8 cellular contexts compared by ENCODE assay signal in the genomic region with DNA sequence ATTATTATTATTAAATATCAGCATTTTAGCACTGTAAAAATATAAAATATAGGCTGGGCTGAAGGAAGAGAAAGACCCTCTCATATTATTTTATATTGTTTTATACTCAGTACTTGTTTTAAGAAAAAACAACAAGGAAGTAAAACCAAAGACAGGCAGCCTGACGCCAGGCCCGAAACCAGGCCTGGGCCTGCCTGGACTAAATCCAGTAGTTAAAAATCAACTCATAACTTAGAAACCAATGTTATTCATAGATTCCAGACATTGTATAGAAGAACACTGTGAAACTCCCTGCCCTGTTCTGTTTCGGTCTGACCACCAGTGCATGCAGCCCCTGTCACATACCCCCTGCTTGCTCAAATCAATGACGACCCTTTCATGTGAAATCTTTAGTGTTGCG.
DNase-seq lines count a peak whose midpoint lies in the region; ATAC-seq and TF ChIP-seq lines count a peak whose summit lies in the region.
"Not testable (repeated sequence)": the region's sequence is repeated elsewhere in the genome, so short reads cannot be mapped to it uniquely, and the experiment has no call there.

No MANE protein-coding gene starts in this region.

- not testable (repeated sequence) for H2BK15ac ChIP-seq in mesenchymal stem cell (ENCODE audit: low read depth, poor library complexity, severe bottlenecking)

- not testable (repeated sequence) for H3K9me3 Mint-ChIP-seq in nephron progenitor cell

- H3K4me3 Mint-ChIP-seq in nephron progenitor cell: not testable (repeated sequence)

- WGBS in ectodermal cell, 2 experiments: 73 to 74% methylated on average over 2 to 4 of the region's 5 CpGs
- WGBS in mesenchymal stem cell: 86% methylated on average over 4 of the region's 5 CpGs
- WGBS in trophoblast cell (ENCODE audit: extremely low coverage, insufficient coverage, insufficient read length): no CpG with 5 or more reads among the region's 5 CpGs

- H4K8ac ChIP-seq in mesenchymal stem cell (ENCODE audit: low read length): not testable (repeated sequence)
- peak overlapping the region; percentile 41 for H4K8ac ChIP-seq in trophoblast cell (ENCODE audit: low read depth, low read length)

- H3K4me1 ChIP-seq in ectodermal cell (ENCODE audit: control insufficient read depth, insufficient read depth, low read length): peaks cover 11% of the 10 kb centered on the region
- peaks cover 12% of the 10 kb centered on the region for H3K4me1 ChIP-seq in foreskin keratinocyte
- not testable (repeated sequence) for H3K4me1 ChIP-seq in mesenchymal stem cell (ENCODE audit: control insufficient read depth, insufficient read depth, low read depth, low read length); trophoblast cell (ENCODE audit: control insufficient read depth in 1 of 2, insufficient read depth in 2 of 2, low read length in 2 of 2)

- H3K79me1 ChIP-seq in mesenchymal stem cell (replicated peaks; ENCODE audit: low read length, poor library complexity, severe bottlenecking): not testable (repeated sequence)
- peaks cover 13% of the 10 kb centered on the region for H3K79me1 ChIP-seq in trophoblast cell (ENCODE audit: low read length)

- H4K91ac ChIP-seq in mesenchymal stem cell (ENCODE audit: low read length): not testable (repeated sequence)
- peak overlapping the region; percentile 97 for H4K91ac ChIP-seq in trophoblast cell (ENCODE audit: low read depth, low read length)

- not testable (repeated sequence) for ATAC-seq in foreskin keratinocyte

- H2AK5ac ChIP-seq in mesenchymal stem cell (ENCODE audit: low read length, severe bottlenecking): not testable (repeated sequence)
- peak overlapping the region; percentile 20 for H2AK5ac ChIP-seq in trophoblast cell (ENCODE audit: low read length)

- H3K36me3 ChIP-seq in ectodermal cell (ENCODE audit: control insufficient read depth, insufficient read depth, low read length); mesenchymal stem cell (ENCODE audit: control insufficient read depth in 1 of 2, insufficient read depth in 2 of 2, low read depth in 1 of 2, low read length in 2 of 2); trophoblast cell (ENCODE audit: control insufficient read depth in 1 of 2, insufficient read depth in 2 of 2, low read length in 2 of 2): not testable (repeated sequence)

- H3K23ac ChIP-seq in mesenchymal stem cell (ENCODE audit: low read length in 2 of 2); trophoblast cell (ENCODE audit: low read length): not testable (repeated sequence)

- peaks cover 35% of the 10 kb centered on the region for H3K4me1 Mint-ChIP-seq in nephron progenitor cell

- H3K4me3 ChIP-seq in ectodermal cell (ENCODE audit: insufficient read depth, low read depth, low read length); mesenchymal stem cell (ENCODE audit: insufficient read depth in 1 of 2, low read depth in 1 of 2, low read length in 2 of 2); trophoblast cell (ENCODE audit: low read depth, low read length): not testable (repeated sequence)

- peak; percentile 12 for DNase-seq in Caki2 (ENCODE audit: low read depth)
- DNase-seq in HT-29 (ENCODE audit: low spot score): peak; percentile 36
- DNase-seq in foreskin keratinocyte: peak in 1 of 2 donors; percentile 34
- DNase-seq in mesenchymal stem cell, nephron progenitor cell, trophoblast cell: not testable (repeated sequence)

- H3K27ac Mint-ChIP-seq in nephron progenitor cell: peak overlapping the region; percentile 76

- TF ChIP-seq CTCF in VCaP (conservative IDR thresholded peaks at IDR 0.05); foreskin keratinocyte (conservative IDR thresholded peaks at IDR 0.05); nephron progenitor cell (IDR thresholded peaks at IDR 0.05): not testable (repeated sequence)

- H3K36me3 Mint-ChIP-seq in nephron progenitor cell (ENCODE audit: low read depth): not testable (repeated sequence)

- H2BK120ac ChIP-seq in mesenchymal stem cell (ENCODE audit: low read depth, low read length): not testable (repeated sequence)
- peak overlapping the region; percentile 99 for H2BK120ac ChIP-seq in trophoblast cell (ENCODE audit: insufficient read depth, low read length, poor library complexity)

- not testable (repeated sequence) for H3K4me2 ChIP-seq in mesenchymal stem cell (ENCODE audit: low read length, poor library complexity, severe bottlenecking); trophoblast cell (ENCODE audit: low read length)

- H2BK12ac ChIP-seq in mesenchymal stem cell (ENCODE audit: low read length in 2 of 2) (peak overlapping the region in 1 of 2 experiments; percentile 49), trophoblast cell (ENCODE audit: low read length) (peak overlapping the region; percentile 64)

- H3K18ac ChIP-seq in mesenchymal stem cell (ENCODE audit: low read depth in 1 of 2, low read length in 2 of 2): not testable (repeated sequence)
- H3K18ac ChIP-seq in trophoblast cell (ENCODE audit: low read length): peak overlapping the region; percentile 72

- H3K27ac ChIP-seq in VCaP (peak overlapping the region; percentile 24; the same call in 1 of the 2 replicates), ectodermal cell (ENCODE audit: insufficient read depth, low read depth, low read length, poor library complexity, severe bottlenecking) (peak overlapping the region; percentile 50), foreskin keratinocyte (peak overlapping the region; percentile 41), mesenchymal stem cell (ENCODE audit: low read length, poor library complexity, severe bottlenecking) (peak overlapping the region; percentile 80), trophoblast cell (ENCODE audit: low read depth, low read length) (peak overlapping the region; percentile 93)

- not testable (repeated sequence) for H3K14ac ChIP-seq in mesenchymal stem cell (ENCODE audit: low read length in 2 of 2)
- peak overlapping the region; percentile 29 for H3K14ac ChIP-seq in trophoblast cell (ENCODE audit: low read length)

- H3K9me3 ChIP-seq in ectodermal cell (ENCODE audit: control insufficient read depth, low read length); mesenchymal stem cell (ENCODE audit: control insufficient read depth, low read length); trophoblast cell (ENCODE audit: insufficient read depth, low read depth, low read length): not testable (repeated sequence)

- not testable (repeated sequence) for H3K27me3 Mint-ChIP-seq in nephron progenitor cell (ENCODE audit: low read depth, poor library complexity)

- not testable (repeated sequence) for H3K4ac ChIP-seq in mesenchymal stem cell (ENCODE audit: low read depth in 1 of 2, low read length in 2 of 2); trophoblast cell (ENCODE audit: low read depth, low read length)

- not testable (repeated sequence) for H3K79me2 ChIP-seq in trophoblast cell (ENCODE audit: control insufficient read depth, insufficient read depth, low read length, poor library complexity)

- not testable (repeated sequence) for H2BK5ac ChIP-seq in mesenchymal stem cell (ENCODE audit: low read depth, low read length, poor library complexity, severe bottlenecking)
- H2BK5ac ChIP-seq in trophoblast cell (ENCODE audit: low read depth, low read length, poor library complexity): peak overlapping the region; percentile 96

- not testable (repeated sequence) for H2AFZ ChIP-seq in mesenchymal stem cell (ENCODE audit: low read depth, low read length); trophoblast cell (ENCODE audit: insufficient read depth, low read length, poor library complexity)

- H3K27me3 ChIP-seq in ectodermal cell (ENCODE audit: control insufficient read depth, insufficient read depth, low read length, poor library complexity, severe bottlenecking); foreskin keratinocyte; mesenchymal stem cell (ENCODE audit: control insufficient read depth in 1 of 2, insufficient read depth in 1 of 2, low read length in 2 of 2); trophoblast cell (ENCODE audit: insufficient read depth, low read length): not testable (repeated sequence)

- H3K9ac ChIP-seq in mesenchymal stem cell (ENCODE audit: low read length): not testable (repeated sequence)
- H3K9ac ChIP-seq in trophoblast cell (ENCODE audit: low read length): peak overlapping the region; percentile 35

- peak overlapping the region; percentile 51 for H4K12ac ChIP-seq in trophoblast cell (ENCODE audit: low read depth, low read length)

- in situ Hi-C loops in Caki2 (cut with HindIII; ENCODE audit: low pct_unique_long_range_greater_than_20kb, low sequenced_read_pairs): not testable (repeated sequence)

Comparison
In these comparisons a context has a peak if more than half of its experiments do, and no peak if none do; other contexts are left out.
1. H3K27ac ChIP-seq: peak in every context shown above with its lines; median percentile 93 in trophoblast cell; 80 in mesenchymal stem cell; 50 in ectodermal cell; 41 in foreskin keratinocyte; 24 in VCaP.